In the genomic region with DNA sequence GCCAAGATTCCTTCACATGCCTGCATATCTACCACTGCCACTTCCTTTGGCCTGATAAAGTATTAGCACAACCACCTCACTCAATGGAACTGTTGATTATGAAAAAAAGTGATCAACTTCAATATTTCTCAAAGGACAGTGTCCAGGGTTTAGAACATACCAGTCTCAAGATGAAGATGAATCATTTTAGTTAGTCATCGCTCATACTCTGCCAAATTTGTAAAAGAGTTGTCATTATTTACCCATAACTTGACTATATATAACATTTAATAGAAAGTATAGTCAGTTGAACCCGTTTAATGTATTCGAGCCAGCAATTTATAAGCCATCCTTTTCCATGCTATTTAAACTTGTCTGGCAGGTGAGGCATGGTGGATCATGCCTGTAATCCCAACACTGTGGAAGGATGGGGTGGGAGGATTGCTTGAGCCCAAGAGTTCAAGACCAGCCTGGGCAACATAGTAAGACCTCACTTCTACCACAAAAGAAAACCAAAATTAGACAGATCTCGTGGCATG, we compare ENCODE assay signal across 1 cellular context.
TF ChIP-seq lines count a peak whose summit lies in the region.

No MANE protein-coding gene starts in this region.

TF ChIP-seq in SK-N-SH, 30 proteins besides CTCF, POLR2A, EP300 and RAD21 (continued from another document):
- TF ChIP-seq TAF1 (IDR thresholded peaks at IDR 0.05; ENCODE audit: borderline replicate concordance, low read depth, low read length) (no peak), TCF12 (IDR thresholded peaks at IDR 0.05) (no peak), RCOR1 (IDR thresholded peaks at IDR 0.05; ENCODE audit: low read length) (no peak), RFX5 (IDR thresholded peaks at IDR 0.05; ENCODE audit: low read length) (no peak), SMC3 (IDR thresholded peaks at IDR 0.05; ENCODE audit: low read depth, low read length) (no peak)
- TF ChIP-seq, protein P1, sequence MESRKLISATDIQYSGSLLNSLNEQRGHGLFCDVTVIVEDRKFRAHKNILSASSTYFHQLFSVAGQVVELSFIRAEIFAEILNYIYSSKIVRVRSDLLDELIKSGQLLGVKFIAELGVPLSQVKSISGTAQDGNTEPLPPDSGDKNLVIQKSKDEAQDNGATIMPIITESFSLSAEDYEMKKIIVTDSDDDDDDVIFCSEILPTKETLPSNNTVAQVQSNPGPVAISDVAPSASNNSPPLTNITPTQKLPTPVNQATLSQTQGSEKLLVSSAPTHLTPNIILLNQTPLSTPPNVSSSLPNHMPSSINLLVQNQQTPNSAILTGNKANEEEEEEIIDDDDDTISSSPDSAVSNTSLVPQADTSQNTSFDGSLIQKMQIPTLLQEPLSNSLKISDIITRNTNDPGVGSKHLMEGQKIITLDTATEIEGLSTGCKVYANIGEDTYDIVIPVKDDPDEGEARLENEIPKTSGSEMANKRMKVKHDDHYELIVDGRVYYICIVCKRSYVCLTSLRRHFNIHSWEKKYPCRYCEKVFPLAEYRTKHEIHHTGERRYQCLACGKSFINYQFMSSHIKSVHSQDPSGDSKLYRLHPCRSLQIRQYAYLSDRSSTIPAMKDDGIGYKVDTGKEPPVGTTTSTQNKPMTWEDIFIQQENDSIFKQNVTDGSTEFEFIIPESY (IDR thresholded peaks at IDR 0.05; ENCODE audit: borderline replicate concordance, low read depth) = no peak
